ENCODE assay signal across 14 cellular contexts in genomic region chr6:41655706-41656668, GRCh38. TPM values are rescaled to one million over a fixed set of nuclear protein-coding genes. Genes with fewer than 3 reads are reported as not detected.
DNase-seq lines count a peak whose midpoint lies in the region; ATAC-seq and TF ChIP-seq lines count a peak whose summit lies in the region.
"Had no signal": no experiment of that assay in that cellular context is flagged by ENCODE, and none has a peak within 500 bp of the region (broad histone marks: within the 10 kb centered on the region; RNA-seq: fewer than 3 reads in every experiment).

No MANE protein-coding gene starts in this region.

- 31 to 37% methylated on average over 21 to 22 of the region's 22 CpGs for WGBS in lung, 2 donors

- TF ChIP-seq CTCF in AG04449 (IDR thresholded peaks at IDR 0.05; ENCODE audit: insufficient read depth, low read length, missing control alignments) (no peak), lung (IDR thresholded peaks at IDR 0.05; ENCODE audit: control extremely low read depth, extremely low read depth) (no peak)

- H3K27me3 ChIP-seq in lung (ENCODE audit: control insufficient read depth, insufficient read depth) = no peaks in the 10 kb centered on the region
- H3K27me3 ChIP-seq: ovary had no signal

- peak overlapping the region in 1 of 2 donors; percentile 65 for H3K27ac ChIP-seq in lung (ENCODE audit: low read depth in 1 of 2, low read length in 1 of 2)
- H3K27ac ChIP-seq: epithelial cell of prostate, ovary had no signal

- H3K4me1 ChIP-seq in lung (ENCODE audit: control insufficient read depth in 2 of 2, insufficient read depth in 2 of 2, low read length in 2 of 2) = peaks cover 0 to 10% of the 10 kb centered on the region in 2 donors

- in situ Hi-C loops in KBM-7 (cut with MboI; ENCODE audit: low pct_unique_long_range_greater_than_20kb, low sequenced_read_pairs) = no loop called here

- CTCF ChIA-PET in AG04449 (lab: Yijun Ruan, JAX) = interaction anchor here (1.0 to 3.2 kb wide), 5 partner anchors 9 to 288 kb away, joined by 3 to 17 read pairs (median 4); no protein-coding TSS in a partner anchor

- DNase-seq in AG04449 (ENCODE audit: low read depth, low spot score) (peak; percentile 12), KBM-7 (peak; percentile 64), cerebellar cortex (ENCODE audit: low spot score) (peak; percentile 67), lung (ENCODE audit: low spot score) (no peak), COR-L47 (lab: John Stamatoyannopoulos, UW) (no peak), glomerular visceral epithelial cell (ENCODE audit: extremely low spot score) (no peak)
- DNase-seq in stimulated activated naive CD4-positive, alpha-beta T cell treated with Interleukin-2 at 50 U/mL for 16 hours (lab: John Stamatoyannopoulos, UW) = no peak
- DNase-seq: activated CD8-positive, alpha-beta T cell treated with anti-CD3 and anti-CD28 coated beads for 36 hours; AML-193; NCI-H524; T-cell had no signal

- ATAC-seq in lung (ENCODE audit: insufficient read depth, low FRiP score) (peak; percentile 22), HG03095 (IDR thresholded peaks at IDR 0.05; ENCODE audit: unreplicated experiment) (no peak)
- ATAC-seq: activated CD8-positive, alpha-beta T cell treated with anti-CD3 and anti-CD28 coated beads for 36 hours had no signal

- no peaks in the 10 kb centered on the region for H3K9me3 ChIP-seq in lung (ENCODE audit: control insufficient read depth in 2 of 2, insufficient read depth in 1 of 2, low read length in 1 of 2)
- H3K9me3 ChIP-seq: ovary had no signal

- POLR2A ChIA-PET in AG04449 (lab: Yijun Ruan, JAX) = interaction anchor here (0.6 to 0.7 kb wide), 2 partner anchors 17 to 54 kb away, joined by 3 read pairs; no protein-coding TSS in a partner anchor

- no peaks in the 10 kb centered on the region for H3K36me3 ChIP-seq in lung (ENCODE audit: control insufficient read depth in 2 of 2, insufficient read depth in 2 of 2, low read length in 2 of 2)
- H3K36me3 ChIP-seq: ovary had no signal

- no peak overlapping the region for H3K4me3 ChIP-seq in AG04449 (ENCODE audit: low read depth, low read length)
- no peak overlapping the region for H3K4me3 ChIP-seq in lung
- H3K4me3 ChIP-seq: ovary had no signal

RNA-seq across cellular contexts. Expression of gene MDFI, which starts 17.7 kb away (rescaled TPM):
- total RNA-seq in lung = 10 to 100 TPM; 22.1 to 36.4 TPM
- polyA plus RNA-seq in lung = 10 to 100 TPM; 16.4 to 21.8 TPM
- total RNA-seq: activated CD8-positive, alpha-beta T cell treated with anti-CD3 and anti-CD28 coated beads for 36 hours; T-cell had no signal

Comparison
In these comparisons a context has a peak if more than half of its experiments do, and no peak if none do; other contexts are left out.
1. DNase-seq: peak in AG04449 (single experiment), KBM-7 (single experiment) and cerebellar cortex (single experiment); none in lung (single experiment), stimulated activated naive CD4-positive, alpha-beta T cell treated with Interleukin-2 at 50 U/mL for 16 hours (single experiment), COR-L47 (single experiment) and glomerular visceral epithelial cell (single experiment).